Comparison of ENCODE assay signal across 19 cellular contexts in the genomic region with DNA sequence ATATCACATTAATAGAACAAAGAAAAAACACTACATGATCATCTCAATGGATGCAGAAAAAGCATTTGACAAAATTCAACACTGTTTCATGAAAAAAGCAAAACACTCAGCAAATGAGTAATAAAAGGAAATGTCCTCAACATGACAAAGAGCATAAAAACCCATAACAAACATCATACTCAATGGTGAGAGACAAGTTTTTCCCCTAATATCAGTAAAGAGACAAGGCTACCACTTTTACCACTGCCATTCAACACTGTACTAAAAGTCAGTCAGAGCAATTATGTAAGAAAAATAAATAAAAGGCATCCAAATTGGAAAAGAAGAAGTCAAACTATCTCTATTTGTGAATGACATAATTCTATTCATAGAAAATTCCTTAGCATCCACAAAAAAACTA.
DNase-seq lines count a peak whose midpoint lies in the region; ATAC-seq, FAIRE-seq and TF ChIP-seq lines count a peak whose summit lies in the region.
"Had no signal": no experiment of that assay in that cellular context is flagged by ENCODE, and none has a peak within 500 bp of the region (broad histone marks: within the 10 kb centered on the region; RNA-seq: fewer than 3 reads in every experiment).

No MANE protein-coding gene starts in this region.

- FAIRE-seq in bronchial epithelial cell (lab: Jason Lieb, UNC), result no peak
- FAIRE-seq: A549, RCC 7860 had no signal

- no peak overlapping the region for H3K4me3 ChIP-seq in bronchial epithelial cell (ENCODE audit: low read depth, low read length)
- H3K4me3 ChIP-seq in skeletal muscle satellite cell (ENCODE audit: low read length), result no peak overlapping the region
- H3K4me3 ChIP-seq in prostate gland, result no peak overlapping the region
- H3K4me3 ChIP-seq: A549; BLaER1 treated with 17β-estradiol and CSF1 and Interleukin-3, amounts not matched to agents 10 nM and 100 nM had no signal

- H3K4me2 ChIP-seq in skeletal muscle satellite cell (ENCODE audit: low read length), result peak overlapping the region; percentile 15
- H3K4me2 ChIP-seq: A549; BLaER1 treated with 17β-estradiol and CSF1 and Interleukin-3, amounts not matched to agents 10 nM and 100 nM; KMS-11 had no signal

- H3K4me1 Mint-ChIP-seq in natural killer cell (peaks cover 74 to 76% of the 10 kb centered on the region in 2 donors), HFFc6 (ENCODE audit: low read depth) (peaks cover 63% of the 10 kb centered on the region)
- H3K4me1 Mint-ChIP-seq in natural killer cell treated with Interleukin-12 subunit alpha and Interleukin-12 subunit beta and Interleukin-15 and Interleukin-18, amount 100 ng/mL, for 72 hours (ENCODE audit: low read depth in 2 of 2), result peaks cover 54 to 58% of the 10 kb centered on the region in 2 donors

- no peak for TF ChIP-seq CTCF in natural killer cell (IDR thresholded peaks at IDR 0.05)
- TF ChIP-seq CTCF in HFFc6 (IDR thresholded peaks at IDR 0.05), result no peak
- no peak for TF ChIP-seq CTCF in bronchial epithelial cell (IDR thresholded peaks at IDR 0.05; ENCODE audit: insufficient read depth, low read length, severe bottlenecking)
- no peak for TF ChIP-seq CTCF in prostate gland (IDR thresholded peaks at IDR 0.05)

- no peaks in the 10 kb centered on the region for H3K9me3 ChIP-seq in skeletal muscle satellite cell (replicated peaks; ENCODE audit: low read length)
- no peaks in the 10 kb centered on the region for H3K9me3 ChIP-seq in prostate gland

- H3K4me3 Mint-ChIP-seq in natural killer cell (no peak overlapping the region), HFFc6 (peak overlapping the region; percentile 8; the same call in 1 of the 2 replicates)
- H3K4me3 Mint-ChIP-seq in natural killer cell treated with Interleukin-12 subunit alpha and Interleukin-12 subunit beta and Interleukin-15 and Interleukin-18, amount 100 ng/mL, for 72 hours, result no peak overlapping the region
- H3K4me3 Mint-ChIP-seq: CD8-positive, alpha-beta T cell had no signal

- H3K36me3 ChIP-seq in bronchial epithelial cell (ENCODE audit: control insufficient read depth, insufficient read depth, low read length) (no peaks in the 10 kb centered on the region), skeletal muscle satellite cell (ENCODE audit: insufficient read depth, low read length) (no peaks in the 10 kb centered on the region), prostate gland (no peaks in the 10 kb centered on the region)

- H3K27me3 Mint-ChIP-seq in natural killer cell (ENCODE audit: low read depth in 2 of 2), result no peaks in the 10 kb centered on the region
- no peaks in the 10 kb centered on the region for H3K27me3 Mint-ChIP-seq in natural killer cell treated with Interleukin-12 subunit alpha and Interleukin-12 subunit beta and Interleukin-15 and Interleukin-18, amount 100 ng/mL, for 72 hours
- H3K27me3 Mint-ChIP-seq in HFFc6 (ENCODE audit: insufficient read depth), result no peaks in the 10 kb centered on the region; the same call in 1 of the 2 replicates

- ATAC-seq in natural killer cell (no peak), left ventricle myocardium superior (no peak), HG03520 (IDR thresholded peaks at IDR 0.05; ENCODE audit: unreplicated experiment) (no peak)
- no peak for ATAC-seq in natural killer cell treated with Interleukin-12 subunit alpha and Interleukin-12 subunit beta and Interleukin-15 and Interleukin-18, amount 100 ng/mL, for 72 hours
- ATAC-seq: A549; CD8-positive, alpha-beta T cell; Right ventricle myocardium inferior had no signal

- peak overlapping the region; percentile 24 to 43 for H3K27ac Mint-ChIP-seq in natural killer cell
- no peak overlapping the region for H3K27ac Mint-ChIP-seq in natural killer cell treated with Interleukin-12 subunit alpha and Interleukin-12 subunit beta and Interleukin-15 and Interleukin-18, amount 100 ng/mL, for 72 hours
- peak overlapping the region; percentile 4; the same call in 1 of the 2 replicates for H3K27ac Mint-ChIP-seq in HFFc6
- H3K27ac Mint-ChIP-seq: CD8-positive, alpha-beta T cell had no signal

- H3K9ac ChIP-seq in skeletal muscle satellite cell (ENCODE audit: low read depth, low read length), result no peak overlapping the region
- H3K9ac ChIP-seq: BLaER1 treated with 17β-estradiol and CSF1 and Interleukin-3, amounts not matched to agents 10 nM and 100 nM; KMS-11 had no signal

- H3K36me3 Mint-ChIP-seq in natural killer cell (peaks cover 8% of the 10 kb centered on the region), HFFc6 (ENCODE audit: low read depth) (peaks cover 18% of the 10 kb centered on the region)
- H3K36me3 Mint-ChIP-seq in natural killer cell treated with Interleukin-12 subunit alpha and Interleukin-12 subunit beta and Interleukin-15 and Interleukin-18, amount 100 ng/mL, for 72 hours, result peaks cover 15% of the 10 kb centered on the region

- no peaks in the 10 kb centered on the region for H3K9me3 Mint-ChIP-seq in natural killer cell
- H3K9me3 Mint-ChIP-seq in natural killer cell treated with Interleukin-12 subunit alpha and Interleukin-12 subunit beta and Interleukin-15 and Interleukin-18, amount 100 ng/mL, for 72 hours, result no peaks in the 10 kb centered on the region
- H3K9me3 Mint-ChIP-seq in HFFc6, result no peaks in the 10 kb centered on the region

- H3K4me1 ChIP-seq in skeletal muscle satellite cell (ENCODE audit: control insufficient read depth, insufficient read depth, low read length) (peaks cover 22% of the 10 kb centered on the region), prostate gland (replicated peaks) (no peaks in the 10 kb centered on the region)

- intact Hi-C loops in natural killer cell (cut with micrococcal nuclease), result no loop called here
- intact Hi-C loops in left ventricle myocardium superior (cut with micrococcal nuclease), result no loop called here
- intact Hi-C loops in prostate gland (cut with DNase I), result no loop called here

- DNase-seq in natural killer cell, result no peak
- no peak for DNase-seq in natural killer cell treated with Interleukin-12 subunit alpha and Interleukin-12 subunit beta and Interleukin-15 and Interleukin-18, amount 100 ng/mL, for 72 hours (ENCODE audit: low spot score)
- DNase-seq in HFFc6, result no peak
- peak; percentile 23 for DNase-seq in bronchial epithelial cell (ENCODE audit: low read depth)
- no peak for DNase-seq in left ventricle myocardium superior
- no peak for DNase-seq in prostate gland (ENCODE audit: low spot score)
- DNase-seq: CD8-positive, alpha-beta T cell; GOT3; MV-4-11; NCI-H1694 treated with DMSO at 0.1 percent for 48 hours; NCI-H510A treated with DMSO at 0.1 percent for 48 hours; NCI-H774 had no signal

- H3K27ac ChIP-seq in prostate gland, result no peak overlapping the region
- H3K27ac ChIP-seq: A549; BLaER1 treated with 17β-estradiol and CSF1 and Interleukin-3, amounts not matched to agents 10 nM and 100 nM; KMS-11 had no signal

- no peak for TF ChIP-seq POLR2A in prostate gland (IDR thresholded peaks at IDR 0.05)

- no peaks in the 10 kb centered on the region for H3K27me3 ChIP-seq in bronchial epithelial cell (ENCODE audit: control insufficient read depth, insufficient read depth, low read length)
- H3K27me3 ChIP-seq in skeletal muscle satellite cell (ENCODE audit: control insufficient read depth, insufficient read depth, low read length), result no peaks in the 10 kb centered on the region
- no peaks in the 10 kb centered on the region for H3K27me3 ChIP-seq in prostate gland (replicated peaks; ENCODE audit: insufficient read depth)
- H3K27me3 ChIP-seq: BLaER1 treated with 17β-estradiol and CSF1 and Interleukin-3, amounts not matched to agents 10 nM and 100 nM had no signal

Comparison
In these comparisons a context has a peak if more than half of its experiments do, and no peak if none do; other contexts are left out.
1. H3K27ac Mint-ChIP-seq: peak in natural killer cell (2 of 2) and HFFc6 (single experiment); none in natural killer cell treated with Interleukin-12 subunit alpha and Interleukin-12 subunit beta and Interleukin-15 and Interleukin-18, amount 100 ng/mL, for 72 hours (0 of 2).